ENCODE assay signal across 9 cellular contexts in the genomic region with DNA sequence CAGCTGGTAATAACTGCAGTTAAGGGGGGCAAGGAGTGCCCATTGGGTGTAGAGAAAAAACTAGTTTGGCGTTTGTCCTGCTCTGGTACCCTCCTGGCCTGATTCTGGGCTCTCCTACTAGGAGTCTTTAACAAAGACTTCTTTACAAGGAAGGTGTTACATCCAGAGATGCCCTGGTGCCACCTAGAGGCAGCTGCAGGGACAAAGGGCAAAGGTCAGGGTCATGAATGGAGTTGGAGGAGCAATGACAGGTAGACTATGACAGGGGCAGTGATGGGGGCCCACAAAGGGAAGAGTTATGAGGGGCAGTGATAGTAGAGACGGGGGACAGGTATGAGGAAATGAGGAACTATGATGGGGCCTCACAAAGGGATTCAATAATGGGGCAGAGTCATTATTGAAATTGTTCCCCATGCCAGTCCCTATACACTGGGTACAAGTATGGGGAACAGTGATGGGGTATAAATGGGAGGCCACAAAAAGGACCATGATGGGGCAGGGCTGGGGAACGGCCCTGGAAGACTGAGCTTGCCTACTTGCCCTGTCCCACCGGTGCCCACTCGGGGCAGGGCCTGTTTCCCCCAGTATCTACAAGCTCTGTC. TPM values are rescaled to one million over a fixed set of nuclear protein-coding genes. Genes with fewer than 3 reads are reported as not detected.
DNase-seq lines count a peak whose midpoint lies in the region; ATAC-seq and TF ChIP-seq lines count a peak whose summit lies in the region.
"Had no signal": no experiment of that assay in that cellular context is flagged by ENCODE, and none has a peak within 500 bp of the region (broad histone marks: within the 10 kb centered on the region; RNA-seq: fewer than 3 reads in every experiment).

No MANE protein-coding gene starts in this region.

- H3K4me3 ChIP-seq in foreskin fibroblast (ENCODE audit: low read depth in 1 of 2, low read length in 2 of 2): no peak overlapping the region
- H3K4me3 ChIP-seq: SJSA1 had no signal

- H3K4me3 Mint-ChIP-seq in activated CD8-positive, alpha-beta T cell treated with anti-CD3 and anti-CD28 coated beads, Interleukin-2, amount 10 ng/mL, durations not matched to agents 7 days and 5 days: no peak overlapping the region

- DNase-seq in GF-D8 (lab: John Stamatoyannopoulos, UW) (peak; percentile 10), NCI-H1105 treated with DMSO at 0.1 percent for 48 hours (lab: John Stamatoyannopoulos, UW) (peak; percentile 13), foreskin fibroblast (peak in 1 of 2 donors; percentile 45), D341Med (ENCODE audit: low spot score) (no peak), COLO829 (ENCODE audit: low spot score) (no peak)
- DNase-seq in activated CD8-positive, alpha-beta T cell treated with anti-CD3 and anti-CD28 coated beads, Interleukin-2, amount 10 ng/mL, durations not matched to agents 7 days and 5 days: peak; percentile 76
- peak; percentile 23 to 29 for DNase-seq in stimulated activated CD4-positive, alpha-beta T cell treated with anti-CD3 and anti-CD28 coated beads, Interleukin-1b, Interleukin-23, amount 100 ng/mL, for 1 hour (ENCODE audit: low read depth in 2 of 2)

- POLR2A ChIA-PET in activated CD8-positive, alpha-beta T cell treated with anti-CD3 and anti-CD28 coated beads, Interleukin-2, amount 10 ng/mL, durations not matched to agents 7 days and 5 days (lab: Charles Lee): no interaction called here

- peak; percentile 14 for TF ChIP-seq CTCF in foreskin fibroblast (IDR thresholded peaks at IDR 0.05; ENCODE audit: low read depth, low read length)

- peaks cover 6% of the 10 kb centered on the region for H3K36me3 Mint-ChIP-seq in activated CD8-positive, alpha-beta T cell treated with anti-CD3 and anti-CD28 coated beads, Interleukin-2, amount 10 ng/mL, durations not matched to agents 7 days and 5 days (ENCODE audit: low read depth)

- ATAC-seq in activated CD8-positive, alpha-beta T cell treated with anti-CD3 and anti-CD28 coated beads, Interleukin-2, amount 10 ng/mL, durations not matched to agents 7 days and 5 days: peak; percentile 80
- no peak for ATAC-seq in HG03457 (IDR thresholded peaks at IDR 0.05; ENCODE audit: unreplicated experiment)

- CTCF ChIA-PET in activated CD8-positive, alpha-beta T cell treated with anti-CD3 and anti-CD28 coated beads, Interleukin-2, amount 10 ng/mL, durations not matched to agents 7 days and 5 days (lab: Charles Lee): interaction anchor here (1.0 to 1.9 kb wide), 9 partner anchors 13 to 171 kb away, joined by 3 to 11 read pairs (median 3); a partner anchor contains a TSS

- peaks cover 20% of the 10 kb centered on the region for H3K4me1 Mint-ChIP-seq in activated CD8-positive, alpha-beta T cell treated with anti-CD3 and anti-CD28 coated beads, Interleukin-2, amount 10 ng/mL, durations not matched to agents 7 days and 5 days (ENCODE audit: low read depth)

- H3K27ac Mint-ChIP-seq in activated CD8-positive, alpha-beta T cell treated with anti-CD3 and anti-CD28 coated beads, Interleukin-2, amount 10 ng/mL, durations not matched to agents 7 days and 5 days: no peak overlapping the region

- H3K27me3 Mint-ChIP-seq in activated CD8-positive, alpha-beta T cell treated with anti-CD3 and anti-CD28 coated beads, Interleukin-2, amount 10 ng/mL, durations not matched to agents 7 days and 5 days (ENCODE audit: low read depth): no peaks in the 10 kb centered on the region

- H3K9me3 Mint-ChIP-seq in activated CD8-positive, alpha-beta T cell treated with anti-CD3 and anti-CD28 coated beads, Interleukin-2, amount 10 ng/mL, durations not matched to agents 7 days and 5 days (ENCODE audit: insufficient read depth): no peaks in the 10 kb centered on the region

RNA-seq across cellular contexts. Expression of a gene that starts 7.9 kb away (rescaled TPM):
- total RNA-seq in activated CD8-positive, alpha-beta T cell treated with anti-CD3 and anti-CD28 coated beads, Interleukin-2, amount 10 ng/mL, durations not matched to agents 7 days and 5 days: 10 to 100 TPM; 21.8 to 22.7 TPM

RNA-seq across cellular contexts. Expression of a gene that starts 13.2 kb away (rescaled TPM):
- 1 to 10 TPM in 1 of 2 experiments, under 1 TPM in 1; 0.81 to 1.2 TPM for total RNA-seq in activated CD8-positive, alpha-beta T cell treated with anti-CD3 and anti-CD28 coated beads, Interleukin-2, amount 10 ng/mL, durations not matched to agents 7 days and 5 days

RNA-seq across cellular contexts. Expression of a gene that starts 25.4 kb away (rescaled TPM):
- under 1 TPM in 1 of 2 experiments, not detected in 1; 0.29 TPM for total RNA-seq in activated CD8-positive, alpha-beta T cell treated with anti-CD3 and anti-CD28 coated beads, Interleukin-2, amount 10 ng/mL, durations not matched to agents 7 days and 5 days

RNA-seq across cellular contexts. Expression of a gene that starts 37.6 kb away (rescaled TPM):
- total RNA-seq in activated CD8-positive, alpha-beta T cell treated with anti-CD3 and anti-CD28 coated beads, Interleukin-2, amount 10 ng/mL, durations not matched to agents 7 days and 5 days: 10 to 100 TPM; 58.0 to 60.4 TPM

RNA-seq across cellular contexts. Expression of a gene that starts 53.7 kb away (rescaled TPM):
- total RNA-seq in activated CD8-positive, alpha-beta T cell treated with anti-CD3 and anti-CD28 coated beads, Interleukin-2, amount 10 ng/mL, durations not matched to agents 7 days and 5 days: 100 to 1,000 TPM; 250 to 294 TPM

Comparison
In these comparisons a context has a peak if more than half of its experiments do, and no peak if none do; other contexts are left out.
1. DNase-seq: peak in GF-D8 (single experiment), NCI-H1105 treated with DMSO at 0.1 percent for 48 hours (single experiment), activated CD8-positive, alpha-beta T cell treated with anti-CD3 and anti-CD28 coated beads, Interleukin-2, amount 10 ng/mL, durations not matched to agents 7 days and 5 days (single experiment) and stimulated activated CD4-positive, alpha-beta T cell treated with anti-CD3 and anti-CD28 coated beads, Interleukin-1b, Interleukin-23, amount 100 ng/mL, for 1 hour (2 of 2); none in D341Med (single experiment) and COLO829 (single experiment).